In the genomic region with DNA sequence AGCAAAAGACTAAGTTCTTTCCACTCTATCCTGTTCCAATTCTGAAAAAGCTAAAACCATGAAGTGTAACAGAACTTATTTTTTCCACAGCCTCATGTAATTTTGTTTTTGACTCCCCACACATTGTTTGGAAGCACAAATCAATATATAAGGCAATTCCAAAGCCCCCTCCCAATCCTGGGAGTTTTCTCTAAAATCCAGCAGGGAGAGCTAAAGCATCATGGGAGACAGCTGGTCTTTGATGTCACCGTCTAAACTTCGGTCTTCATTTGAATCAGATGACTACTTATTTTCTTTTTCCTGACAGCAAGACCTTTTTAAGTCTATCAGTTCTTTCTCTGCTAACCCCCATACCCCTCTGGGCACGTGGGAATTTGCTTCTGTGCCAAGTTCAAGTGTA, we compare ENCODE assay signal across 19 cellular contexts. TPM values are rescaled to one million over a fixed set of nuclear protein-coding genes. Genes with fewer than 3 reads are reported as not detected.
DNase-seq lines count a peak whose midpoint lies in the region; ATAC-seq and TF ChIP-seq lines count a peak whose summit lies in the region.
"Had no signal": no experiment of that assay in that cellular context is flagged by ENCODE, and none has a peak within 500 bp of the region (broad histone marks: within the 10 kb centered on the region; RNA-seq: fewer than 3 reads in every experiment).

No MANE protein-coding gene starts in this region.

- BruUV-seq in Caco-2 (replicated peaks; lab: Mats Ljungman, UMichigan), result no TSS peak

- no peaks in the 10 kb centered on the region for H3K36me3 ChIP-seq in Caco-2 (ENCODE audit: control insufficient read depth, insufficient read depth, low read length)
- H3K36me3 ChIP-seq in endodermal cell (ENCODE audit: control insufficient read depth, insufficient read depth, low read length), result no peaks in the 10 kb centered on the region
- H3K36me3 ChIP-seq in neural progenitor cell, result no peaks in the 10 kb centered on the region
- no peaks in the 10 kb centered on the region for H3K36me3 ChIP-seq in aorta (ENCODE audit: control insufficient read depth in 1 of 2, insufficient read depth in 2 of 2, low read length in 1 of 2)
- H3K36me3 ChIP-seq: ascending aorta, colonic mucosa had no signal

- H3K27ac ChIP-seq in endodermal cell (ENCODE audit: low read depth, low read length) (no peak overlapping the region), neural progenitor cell (no peak overlapping the region), aorta (ENCODE audit: low read depth in 1 of 2, low read length in 2 of 2) (no peak overlapping the region)
- H3K27ac ChIP-seq: ascending aorta, colonic mucosa had no signal

- TF ChIP-seq CTCF in Caco-2 (IDR thresholded peaks at IDR 0.05; ENCODE audit: insufficient read depth in 1 of 2, low read depth in 1 of 2, low read length in 1 of 2, severe bottlenecking in 1 of 2, unreplicated experiment in 1 of 2), result peak; percentile 18 to 37
- TF ChIP-seq CTCF in endodermal cell (conservative IDR thresholded peaks at IDR 0.05), result peak; percentile 42
- TF ChIP-seq CTCF in neural progenitor cell (IDR thresholded peaks at IDR 0.05), result peak; percentile 19

- peaks cover 2% of the 10 kb centered on the region for H3K27me3 Mint-ChIP-seq in Caco-2 (ENCODE audit: insufficient read depth, unreplicated experiment)
- no peaks in the 10 kb centered on the region for H3K27me3 Mint-ChIP-seq in endodermal cell (ENCODE audit: insufficient read depth)
- H3K27me3 Mint-ChIP-seq in neural progenitor cell (ENCODE audit: insufficient read depth, low read depth), result peaks cover 2% of the 10 kb centered on the region
- H3K27me3 Mint-ChIP-seq in activated CD4-positive, alpha-beta T cell treated with anti-CD3 and anti-CD28 coated beads, Interleukin-2, amount 10 ng/mL, durations not matched to agents 24 days and 14 days, result no peaks in the 10 kb centered on the region

- H3K4me3 ChIP-seq in Caco-2 (ENCODE audit: low read depth, low read length) (no peak overlapping the region), endodermal cell (ENCODE audit: low read length) (no peak overlapping the region), neural progenitor cell (no peak overlapping the region), aorta (ENCODE audit: low read length in 2 of 2) (no peak overlapping the region)
- H3K4me3 ChIP-seq: ascending aorta, colonic mucosa, smooth muscle cell had no signal

- H3K9ac ChIP-seq in endodermal cell (ENCODE audit: extremely low read depth, low read length, poor library complexity, severe bottlenecking) (no peak overlapping the region), neural progenitor cell (no peak overlapping the region)

- H3K4me3 Mint-ChIP-seq in Caco-2 (ENCODE audit: unreplicated experiment), result no peak overlapping the region
- H3K4me3 Mint-ChIP-seq in endodermal cell, result no peak overlapping the region
- no peak overlapping the region for H3K4me3 Mint-ChIP-seq in neural progenitor cell
- H3K4me3 Mint-ChIP-seq in activated CD4-positive, alpha-beta T cell treated with anti-CD3 and anti-CD28 coated beads, Interleukin-2, amount 10 ng/mL, durations not matched to agents 24 days and 14 days, result no peak overlapping the region
- H3K4me3 Mint-ChIP-seq: activated naive CD4-positive, alpha-beta T cell treated with anti-CD3 and anti-CD28 coated beads for 36 hours had no signal

- no peaks in the 10 kb centered on the region for H4K20me1 ChIP-seq in neural progenitor cell (ENCODE audit: low read depth)

- no peaks in the 10 kb centered on the region for H3K36me3 Mint-ChIP-seq in Caco-2 (ENCODE audit: insufficient read depth, unreplicated experiment)
- H3K36me3 Mint-ChIP-seq in endodermal cell (ENCODE audit: low read depth), result no peaks in the 10 kb centered on the region
- no peaks in the 10 kb centered on the region for H3K36me3 Mint-ChIP-seq in neural progenitor cell
- H3K36me3 Mint-ChIP-seq in activated CD4-positive, alpha-beta T cell treated with anti-CD3 and anti-CD28 coated beads, Interleukin-2, amount 10 ng/mL, durations not matched to agents 24 days and 14 days (ENCODE audit: low read depth), result no peaks in the 10 kb centered on the region

- ATAC-seq in HG03460 (IDR thresholded peaks at IDR 0.05; ENCODE audit: unreplicated experiment) (no peak), aorta (ENCODE audit: low FRiP score) (no peak)

- H3K4me1 Mint-ChIP-seq in Caco-2 (ENCODE audit: low read depth, unreplicated experiment) (no peaks in the 10 kb centered on the region), endodermal cell (no peaks in the 10 kb centered on the region), neural progenitor cell (no peaks in the 10 kb centered on the region)
- no peaks in the 10 kb centered on the region for H3K4me1 Mint-ChIP-seq in activated CD4-positive, alpha-beta T cell treated with anti-CD3 and anti-CD28 coated beads, Interleukin-2, amount 10 ng/mL, durations not matched to agents 24 days and 14 days

- POLR2A ChIA-PET in Caco-2 (lab: Charles Lee), result no interaction called here

- H3K9me3 Mint-ChIP-seq in Caco-2 (ENCODE audit: unreplicated experiment), result no peaks in the 10 kb centered on the region
- H3K9me3 Mint-ChIP-seq in endodermal cell, result peaks cover 7% of the 10 kb centered on the region
- peaks cover 5% of the 10 kb centered on the region for H3K9me3 Mint-ChIP-seq in neural progenitor cell
- H3K9me3 Mint-ChIP-seq in activated CD4-positive, alpha-beta T cell treated with anti-CD3 and anti-CD28 coated beads, Interleukin-2, amount 10 ng/mL, durations not matched to agents 24 days and 14 days, result no peaks in the 10 kb centered on the region
- H3K9me3 Mint-ChIP-seq: activated naive CD4-positive, alpha-beta T cell treated with anti-CD3 and anti-CD28 coated beads for 36 hours had no signal

- peaks cover 7% of the 10 kb centered on the region; the same call in 1 of the 2 replicates for H3K9me3 ChIP-seq in Caco-2
- no peaks in the 10 kb centered on the region for H3K9me3 ChIP-seq in endodermal cell (ENCODE audit: control insufficient read depth, low read length)
- H3K9me3 ChIP-seq in neural progenitor cell (ENCODE audit: low read depth), result peaks cover 5% of the 10 kb centered on the region
- peaks cover 3% of the 10 kb centered on the region for H3K9me3 ChIP-seq in aorta (ENCODE audit: control insufficient read depth, low read length)
- H3K9me3 ChIP-seq: ascending aorta, colonic mucosa had no signal

- H3K4me1 ChIP-seq in Caco-2 (no peaks in the 10 kb centered on the region), endodermal cell (ENCODE audit: control insufficient read depth, insufficient read depth, low read length) (no peaks in the 10 kb centered on the region), neural progenitor cell (no peaks in the 10 kb centered on the region), aorta (ENCODE audit: control insufficient read depth in 1 of 2, insufficient read depth in 2 of 2, low read length in 2 of 2) (no peaks in the 10 kb centered on the region)
- H3K4me1 ChIP-seq: ascending aorta, colonic mucosa had no signal

- peak; percentile 43 for TF ChIP-seq RAD21 in Ishikawa (IDR thresholded peaks at IDR 0.05; ENCODE audit: low read depth)

- intact Hi-C loops in Caco-2 (cut with micrococcal nuclease; ENCODE audit: unreplicated experiment) (loop anchor here (1.0 to 5.0 kb wide), 2 partner anchors 121 to 330 kb away; no protein-coding TSS in a partner anchor), aorta (cut with DNase I) (no loop called here)
- intact Hi-C loops in activated CD4-positive, alpha-beta T cell treated with anti-CD3 and anti-CD28 coated beads, Interleukin-2, amount 10 ng/mL, durations not matched to agents 24 days and 14 days (cut with micrococcal nuclease), result no loop called here

- no peak for DNase-seq in Caco-2
- DNase-seq in endodermal cell, result no peak
- DNase-seq in neural progenitor cell (ENCODE audit: low spot score), result no peak
- no peak for DNase-seq in activated CD4-positive, alpha-beta T cell treated with anti-CD3 and anti-CD28 coated beads, Interleukin-2, amount 10 ng/mL, durations not matched to agents 24 days and 14 days
- DNase-seq in aorta, result no peak
- DNase-seq: activated CD4-positive, alpha-beta T cell treated with anti-CD3 and anti-CD28 coated beads, Interleukin-2, amount 50 U/mL, for 48 hours; activated naive CD4-positive, alpha-beta T cell treated with anti-CD3 and anti-CD28 coated beads for 36 hours; C1 segment of cervical spinal cord; colonic mucosa; NCI-H1417 treated with DMSO at 0.1 percent for 48 hours; posterior cingulate gyrus; Right ventricle myocardium superior; stimulated activated CD4-positive, alpha-beta T cell treated with anti-CD3 and anti-CD28 coated beads, Interleukin-4, amount 100 ng/mL, for 24 hours had no signal

- no peak overlapping the region for H2AFZ ChIP-seq in neural progenitor cell (replicated peaks)

- H3K27me3 ChIP-seq in Caco-2 (replicated peaks; ENCODE audit: control insufficient read depth, insufficient read depth, low read length) (no peaks in the 10 kb centered on the region), endodermal cell (ENCODE audit: control insufficient read depth, insufficient read depth, low read length, poor library complexity, severe bottlenecking) (no peaks in the 10 kb centered on the region), neural progenitor cell (no peaks in the 10 kb centered on the region), aorta (ENCODE audit: control insufficient read depth in 1 of 2, insufficient read depth in 2 of 2, low read length in 1 of 2) (no peaks in the 10 kb centered on the region)
- H3K27me3 ChIP-seq: ascending aorta, colonic mucosa had no signal

- H3K79me2 ChIP-seq in neural progenitor cell (ENCODE audit: low read depth), result no peaks in the 10 kb centered on the region

- no peaks in the 10 kb centered on the region for H3F3A ChIP-seq in neural progenitor cell (ENCODE audit: low read depth)

- no peak for TF ChIP-seq EP300 in Ishikawa (IDR thresholded peaks at IDR 0.05; ENCODE audit: borderline replicate concordance)

- whole genome bisulfite sequencing in endodermal cell (ENCODE audit: insufficient coverage in 1 of 2, insufficient read length in 1 of 2), 2 experiments, result 62 to 76% methylated on average over 3 of the region's 3 CpGs
- 30 to 35% methylated on average over 3 of the region's 3 CpGs for WGBS in aorta, 2 donors

- CTCF ChIA-PET in Caco-2 (lab: Charles Lee), result interaction anchor here (1.3 kb wide), 1 partner anchor 120 kb away, joined by 3 read pairs; no protein-coding TSS in a partner anchor

- H3K27ac Mint-ChIP-seq in Caco-2 (ENCODE audit: unreplicated experiment), result no peak overlapping the region
- H3K27ac Mint-ChIP-seq in endodermal cell, result peak overlapping the region; percentile 11
- no peak overlapping the region for H3K27ac Mint-ChIP-seq in neural progenitor cell
- no peak overlapping the region for H3K27ac Mint-ChIP-seq in activated CD4-positive, alpha-beta T cell treated with anti-CD3 and anti-CD28 coated beads, Interleukin-2, amount 10 ng/mL, durations not matched to agents 24 days and 14 days
- H3K27ac Mint-ChIP-seq: activated naive CD4-positive, alpha-beta T cell treated with anti-CD3 and anti-CD28 coated beads for 36 hours had no signal

- no peak overlapping the region for H3K4me2 ChIP-seq in neural progenitor cell
- H3K4me2 ChIP-seq: smooth muscle cell had no signal

RNA-seq across cellular contexts. Expression of gene PON1, which starts 33.3 kb away (rescaled TPM):
- total RNA-seq in Caco-2 (2022), result not detected in 2 replicates
- total RNA-seq in endodermal cell, result under 1 TPM in 1 of 2 donors, not detected in 1; 0.48 TPM
- 0.28 TPM for polyA plus RNA-seq in endodermal cell (2013, experiment 1 of 2)
- polyA plus RNA-seq in endodermal cell (2013, experiment 2 of 2), result 0.50 TPM
- total RNA-seq in neural progenitor cell (ENCODE audit: low replicate concordance), result 1.7 and 1.8 TPM in 2 replicates
- not detected in 2 replicates for total RNA-seq in activated CD4-positive, alpha-beta T cell treated with anti-CD3 and anti-CD28 coated beads, Interleukin-2, amount 10 ng/mL, durations not matched to agents 24 days and 14 days
- total RNA-seq in aorta, result not detected
- polyA plus RNA-seq in aorta, result not detected
- total RNA-seq: activated naive CD4-positive, alpha-beta T cell treated with anti-CD3 and anti-CD28 coated beads for 36 hours; ascending aorta; colonic mucosa; endothelial cell of umbilical vein; Right ventricle myocardium superior; smooth muscle cell; T-helper 1 cell treated with Interleukin-12 subunit alpha and Interleukin-12 subunit beta and Interleukin-4 antibody, amounts not matched to agents 30 ng/mL and 1 ng/mL, for 36 hours had no signal
- polyA plus RNA-seq: endothelial cell of umbilical vein, smooth muscle cell had no signal

RNA-seq across cellular contexts. Expression of gene PON3, which starts 38.6 kb away (rescaled TPM):
- total RNA-seq in Caco-2 (2022) (13.4 and 15.0 TPM in 2 replicates), endodermal cell (under 1 TPM in 1 of 2 donors, not detected in 1; 0.55 TPM), neural progenitor cell (ENCODE audit: low replicate concordance) (not detected in 2 replicates), aorta (1 to 10 TPM in 1 of 2 donors, under 1 TPM in 1; 0.55 to 5.5 TPM)
- not detected for polyA plus RNA-seq in endodermal cell (2013, experiment 1 of 2)
- 0.50 TPM for polyA plus RNA-seq in endodermal cell (2013, experiment 2 of 2)
- total RNA-seq in activated CD4-positive, alpha-beta T cell treated with anti-CD3 and anti-CD28 coated beads, Interleukin-2, amount 10 ng/mL, durations not matched to agents 24 days and 14 days, result not detected in 2 replicates
- polyA plus RNA-seq in aorta, result 1 to 10 TPM in 1 of 2 donors, not detected in 1; 2.5 TPM
- total RNA-seq: activated naive CD4-positive, alpha-beta T cell treated with anti-CD3 and anti-CD28 coated beads for 36 hours; ascending aorta; smooth muscle cell; T-helper 1 cell treated with Interleukin-12 subunit alpha and Interleukin-12 subunit beta and Interleukin-4 antibody, amounts not matched to agents 30 ng/mL and 1 ng/mL, for 36 hours had no signal
- polyA plus RNA-seq: smooth muscle cell had no signal
